Comparison of ENCODE assay signal across 1 cellular context in genomic region chr15:100016632-100017031, GRCh38.
TF ChIP-seq lines count a peak whose summit lies in the region.

No MANE protein-coding gene starts in this region.

TF ChIP-seq in WTC11, 78 proteins besides CTCF, POLR2A, EP300 and RAD21 (continued from another document):
- TF ChIP-seq ZNF219 (CRISPR knock-in tag; IDR thresholded peaks at IDR 0.05; ENCODE audit: borderline replicate concordance) (no peak), ZSCAN18 (CRISPR knock-in tag; IDR thresholded peaks at IDR 0.05) (no peak), CREB1 (CRISPR knock-in tag; IDR thresholded peaks at IDR 0.05) (no peak), EMX1 (CRISPR knock-in tag; IDR thresholded peaks at IDR 0.05) (no peak), ATF2 (CRISPR knock-in tag; IDR thresholded peaks at IDR 0.05; ENCODE audit: borderline replicate concordance, low read depth) (no peak), HMGA2 (CRISPR knock-in tag; IDR thresholded peaks at IDR 0.05) (no peak), ATF1 (CRISPR knock-in tag; IDR thresholded peaks at IDR 0.05) (no peak), MYBL2 (CRISPR knock-in tag; IDR thresholded peaks at IDR 0.05) (no peak)
TF ChIP-seq in WTC11: peak in this region for 0.
